Comparison of ENCODE assay signal across 1 cellular context in genomic region chr2:3587021-3587420, GRCh38.
A peak's percentile ranks its signal among the peaks of the same experiment; 100 is the strongest.
TF ChIP-seq lines count a peak whose summit lies in the region.

No MANE protein-coding gene starts in this region.

TF ChIP-seq in K562, 482 proteins besides CTCF, POLR2A, EP300 and RAD21:
- no peak for TF ChIP-seq MCM3 (IDR thresholded peaks at IDR 0.05)
- TF ChIP-seq ZNF384 (IDR thresholded peaks at IDR 0.05; ENCODE audit: low read depth, low read length), result no peak
- TF ChIP-seq KDM5B (IDR thresholded peaks at IDR 0.05; ENCODE audit: insufficient replicate concordance, low read depth, low read length), result no peak
- TF ChIP-seq RBBP5 (IDR thresholded peaks at IDR 0.05; ENCODE audit: borderline replicate concordance, insufficient read depth, low read length, poor library complexity, severe bottlenecking), result peak; percentile 7
- no peak for TF ChIP-seq KLF10 (CRISPR knock-in tag; IDR thresholded peaks at IDR 0.05)
- no peak for TF ChIP-seq MAX (CRISPR knock-in tag; IDR thresholded peaks at IDR 0.05)
- TF ChIP-seq PHF20 (IDR thresholded peaks at IDR 0.05; ENCODE audit: partially characterized antibody), result no peak
